ENCODE assay signal across 8 cellular contexts in the genomic region with DNA sequence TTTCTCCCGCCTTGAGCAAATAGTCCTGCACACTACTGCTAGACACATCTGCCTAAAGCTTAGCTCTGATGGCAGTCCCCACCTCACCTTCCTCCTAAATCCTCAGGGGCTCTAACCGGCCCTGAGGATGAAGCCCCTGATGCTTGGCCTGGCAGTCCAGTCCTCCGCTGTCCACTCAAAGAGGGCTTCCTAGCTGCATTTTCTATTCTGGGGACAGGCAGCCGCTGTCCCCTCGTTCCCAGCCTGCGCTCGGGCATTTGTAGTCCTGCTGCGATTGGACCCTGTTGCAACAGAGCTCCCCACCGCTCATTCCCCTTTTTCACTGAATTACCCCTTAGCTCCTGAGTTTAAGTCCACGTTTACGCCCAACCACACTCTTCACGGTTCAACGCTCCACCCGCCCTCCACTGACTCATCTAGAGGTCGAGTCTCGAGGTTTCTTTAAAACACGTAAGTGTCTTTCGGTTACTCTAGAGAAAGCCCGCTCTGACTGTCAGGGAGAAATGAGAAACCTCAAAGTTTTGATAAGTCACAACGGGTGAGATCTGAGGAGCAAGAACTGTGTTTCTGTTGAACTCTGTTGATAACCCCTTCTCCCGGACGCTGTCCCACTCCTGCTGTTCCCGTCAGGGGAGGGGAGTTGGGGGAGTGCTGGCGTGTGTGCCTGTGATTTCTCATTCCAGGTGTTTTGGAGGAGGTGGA. TPM values are rescaled to one million over a fixed set of nuclear protein-coding genes. Genes with fewer than 3 reads are reported as not detected.
DNase-seq lines count a peak whose midpoint lies in the region; ATAC-seq and TF ChIP-seq lines count a peak whose summit lies in the region.

No MANE protein-coding gene starts in this region.

- no TSS peak for BruUV-seq in OCI-LY7 (replicated peaks; lab: Mats Ljungman, UMichigan)

- no peak for ATAC-seq in GM21367 (IDR thresholded peaks at IDR 0.05; ENCODE audit: unreplicated experiment)

- no peaks in the 10 kb centered on the region for H3K79me2 ChIP-seq in OCI-LY7 (ENCODE audit: insufficient read depth, low read depth, low read length)

- DNase-seq in GM12865 (ENCODE audit: low read depth): peak; percentile 97
- no peak for DNase-seq in HFFc6
- DNase-seq in OCI-LY7 (ENCODE audit: low spot score): peak; percentile 66
- peak; percentile 87 for DNase-seq in activated T-cell treated with anti-CD3 and anti-CD28 coated beads, Interleukin-2, amount 50 U/mL, for 48 hours
- peak; percentile 75 for DNase-seq in iris pigment epithelial cell (ENCODE audit: low read depth)
- DNase-seq in stimulated activated CD8-positive, alpha-beta memory T cell treated with anti-CD3 and anti-CD28 coated beads, Interleukin-15, amount 100 ng/mL, for 1 hour (ENCODE audit: low read depth): peak; percentile 55
- DNase-seq in DMS153 treated with DMSO at 0.1 percent for 48 hours (lab: John Stamatoyannopoulos, UW; ENCODE audit: unreplicated experiment): no peak

- H3K4me1 ChIP-seq in OCI-LY7 (ENCODE audit: insufficient read depth, low read length, poor library complexity, severe bottlenecking): peaks cover 53% of the 10 kb centered on the region

- TF ChIP-seq CTCF in GM12865 (IDR thresholded peaks at IDR 0.05; ENCODE audit: insufficient read depth, low read depth, low read length, missing control alignments) (no peak), HFFc6 (IDR thresholded peaks at IDR 0.05) (peak; percentile 36), OCI-LY7 (conservative IDR thresholded peaks at IDR 0.05; ENCODE audit: low read length) (no peak; the same call in 1 of the 2 replicates)

- no peaks in the 10 kb centered on the region for H4K20me1 ChIP-seq in OCI-LY7 (ENCODE audit: insufficient read depth, low read length)

- H3K9me3 ChIP-seq in OCI-LY7 (ENCODE audit: low read length): no peaks in the 10 kb centered on the region

- peak overlapping the region; percentile 92 for H2AFZ ChIP-seq in OCI-LY7 (ENCODE audit: low read length)

- H3K4me2 ChIP-seq in OCI-LY7 (ENCODE audit: low read length): peak overlapping the region; percentile 83

- no peaks in the 10 kb centered on the region for H3K9me2 ChIP-seq in OCI-LY7 (ENCODE audit: insufficient read depth, low read length)

- H3K4me1 Mint-ChIP-seq in HFFc6 (ENCODE audit: low read depth): peaks cover 33% of the 10 kb centered on the region

- intact Hi-C loops in OCI-LY7 (cut with micrococcal nuclease; ENCODE audit: unreplicated experiment): loop anchor here (1.0 kb wide), 5 partner anchors 27 to 202 kb away; no protein-coding TSS in a partner anchor

- H3K4me3 ChIP-seq in GM12865 (ENCODE audit: low read depth, low read length) (peak overlapping the region; percentile 64), OCI-LY7 (ENCODE audit: low read depth, low read length, poor library complexity, severe bottlenecking) (peak overlapping the region; percentile 57)

- no peaks in the 10 kb centered on the region for H3K9me3 Mint-ChIP-seq in HFFc6

- H3K36me3 Mint-ChIP-seq in HFFc6 (ENCODE audit: low read depth): no peaks in the 10 kb centered on the region

- peaks cover 27% of the 10 kb centered on the region for H3K27me3 Mint-ChIP-seq in HFFc6 (ENCODE audit: insufficient read depth)

- POLR2A ChIA-PET in OCI-LY7 (lab: Charles Lee): interaction anchor here (1.4 kb wide), 1 partner anchor 12 kb away, joined by 4 read pairs; no protein-coding TSS in a partner anchor

- peak overlapping the region; percentile 22; the same call in 1 of the 2 replicates for H3K4me3 Mint-ChIP-seq in HFFc6

- H3K27ac Mint-ChIP-seq in HFFc6: peak overlapping the region; percentile 53

- H3K27ac ChIP-seq in OCI-LY7 (ENCODE audit: low read depth, low read length, poor library complexity, severe bottlenecking): peak overlapping the region; percentile 37

- CTCF ChIA-PET in OCI-LY7 (lab: Charles Lee; ENCODE audit: unreplicated experiment): interaction anchor here (1.0 to 2.0 kb wide), 5 partner anchors 13 to 55 kb away, joined by 3 to 15 read pairs (median 4); no protein-coding TSS in a partner anchor

- H3K36me3 ChIP-seq in OCI-LY7 (ENCODE audit: insufficient read depth, low read length): no peaks in the 10 kb centered on the region

RNA-seq across cellular contexts. Expression of a gene that starts 4.5 kb away (rescaled TPM):
- not detected for total RNA-seq in HFFc6 (2021; fragmentation: NEBNext Ultra II Directional; extraction: Animal tissue kit (Norgen Biotek cat#: 25700))
- total RNA-seq in OCI-LY7 (2014; rRNA removed; shearing (Covaris generic)): 1.8 and 2.3 TPM in 2 replicates
- total RNA-seq in OCI-LY7 (2022): 0.48 TPM in 1 of 2 replicates, not detected in the other

RNA-seq across cellular contexts. Expression of a gene that starts 59.3 kb away (rescaled TPM):
- total RNA-seq in HFFc6 (2021; fragmentation: NEBNext Ultra II Directional; extraction: Animal tissue kit (Norgen Biotek cat#: 25700)): under 1 TPM in 1 of 6 experiments, not detected in 5; 0.17 TPM
- total RNA-seq in OCI-LY7 (2014; rRNA removed; shearing (Covaris generic)): 0.18 and 0.22 TPM in 2 replicates
- 0.66 and 0.97 TPM in 2 replicates for total RNA-seq in OCI-LY7 (2022)

Comparison
In these comparisons a context has a peak if more than half of its experiments do, and no peak if none do; other contexts are left out.
1. DNase-seq: peak in GM12865 (single experiment), OCI-LY7 (single experiment), activated T-cell treated with anti-CD3 and anti-CD28 coated beads, Interleukin-2, amount 50 U/mL, for 48 hours (2 of 2), iris pigment epithelial cell (single experiment) and stimulated activated CD8-positive, alpha-beta memory T cell treated with anti-CD3 and anti-CD28 coated beads, Interleukin-15, amount 100 ng/mL, for 1 hour (single experiment); none in HFFc6 (single experiment) and DMS153 treated with DMSO at 0.1 percent for 48 hours (single experiment).